ENCODE assay signal across 12 cellular contexts in genomic region chr7:143013897-143014296, GRCh38. TPM values are rescaled to one million over a fixed set of nuclear protein-coding genes. Genes with fewer than 3 reads are reported as not detected.
DNase-seq lines count a peak whose midpoint lies in the region; ATAC-seq and TF ChIP-seq lines count a peak whose summit lies in the region.
"Had no signal": no experiment of that assay in that cellular context is flagged by ENCODE, and none has a peak within 500 bp of the region (broad histone marks: within the 10 kb centered on the region; RNA-seq: fewer than 3 reads in every experiment).

No MANE protein-coding gene starts in this region.

- H3K4me1 ChIP-seq in Karpas-422 (ENCODE audit: low read length) (peaks cover 92% of the 10 kb centered on the region), A673 (ENCODE audit: insufficient read depth, low read length, poor library complexity, severe bottlenecking) (no peaks in the 10 kb centered on the region)

- H4K20me1 ChIP-seq in Karpas-422 (ENCODE audit: insufficient read depth, low read depth, low read length) = no peaks in the 10 kb centered on the region

- H3K36me3 ChIP-seq in Karpas-422 (ENCODE audit: insufficient read depth, low read length) (peaks cover 3% of the 10 kb centered on the region; the same call in 1 of the 2 replicates), A673 (ENCODE audit: insufficient read depth, low read length, poor library complexity, severe bottlenecking) (no peaks in the 10 kb centered on the region)
- H3K36me3 ChIP-seq: lower lobe of right lung had no signal

- BruUV-seq in A673 (replicated peaks; lab: Mats Ljungman, UMichigan) = no TSS peak

- H3K4me2 ChIP-seq in Karpas-422 (ENCODE audit: low read depth, low read length, poor library complexity, severe bottlenecking) = peak overlapping the region; percentile 95

- POLR2A ChIA-PET in AG04449 (lab: Yijun Ruan, JAX) (interaction anchor here (0.7 to 1.3 kb wide), 4 partner anchors 11 to 62 kb away, joined by 3 to 7 read pairs (median 4); no protein-coding TSS in a partner anchor), A673 (lab: Charles Lee; ENCODE audit: low non-redundant PET) (no interaction called here)

- H3K9ac ChIP-seq in Karpas-422 (ENCODE audit: low read length) = peak overlapping the region; percentile 88

- ATAC-seq in GM18502 (IDR thresholded peaks at IDR 0.05; ENCODE audit: poor library complexity, unreplicated experiment) (no peak), GM21390 (IDR thresholded peaks at IDR 0.05; ENCODE audit: unreplicated experiment) (no peak)

- H3K4me3 ChIP-seq in AG04449 (ENCODE audit: low read depth, low read length) (no peak overlapping the region), Karpas-422 (ENCODE audit: low read length) (peak overlapping the region; percentile 67), A673 (ENCODE audit: low read depth, low read length, poor library complexity, severe bottlenecking) (no peak overlapping the region)
- H3K4me3 ChIP-seq: lower lobe of right lung had no signal

- intact Hi-C loops in A673 (cut with micrococcal nuclease; ENCODE audit: unreplicated experiment) = no loop called here

- TF ChIP-seq CTCF in AG04449 (IDR thresholded peaks at IDR 0.05; ENCODE audit: insufficient read depth, low read length, missing control alignments) (no peak), A673 (conservative IDR thresholded peaks at IDR 0.05; ENCODE audit: low read depth, low read length) (no peak)

- H3K79me2 ChIP-seq in Karpas-422 (ENCODE audit: low read length) = no peaks in the 10 kb centered on the region

- no peak overlapping the region for H2AFZ ChIP-seq in Karpas-422 (ENCODE audit: low read length)

- H3K9me2 ChIP-seq in Karpas-422 (replicated peaks; ENCODE audit: insufficient read depth, low read length) = no peaks in the 10 kb centered on the region

- H3K9me3 ChIP-seq in Karpas-422 (ENCODE audit: low read length) (peaks cover 3% of the 10 kb centered on the region; the same call in 1 of the 2 replicates), A673 (ENCODE audit: low read depth, low read length, poor library complexity, severe bottlenecking) (no peaks in the 10 kb centered on the region)
- H3K9me3 ChIP-seq: lower lobe of right lung had no signal

- H3K27me3 ChIP-seq in Karpas-422 (ENCODE audit: low read length) (no peaks in the 10 kb centered on the region), A673 (replicated peaks; ENCODE audit: insufficient read depth, low read depth, low read length, poor library complexity) (peaks cover 3% of the 10 kb centered on the region)

- CTCF ChIA-PET in AG04449 (lab: Yijun Ruan, JAX) = interaction anchor here (0.7 to 26.4 kb wide), 5 partner anchors 10 to 601 kb away, joined by 3 to 885 read pairs (median 3); partner anchors contain the start of gene TAS2R40
- CTCF ChIA-PET in A673 (lab: Charles Lee) = no interaction called here

- H3K27ac ChIP-seq in Karpas-422 (ENCODE audit: low read length) (peak overlapping the region; percentile 99), caudate nucleus (ENCODE audit: low read depth, low read length) (peak overlapping the region; percentile 52), A673 (ENCODE audit: low read depth, low read length, poor library complexity, severe bottlenecking) (no peak overlapping the region)
- H3K27ac ChIP-seq: C4-2B, lower lobe of right lung had no signal

- peak; percentile 46 for DNase-seq in AG04449 (ENCODE audit: low read depth, low spot score)
- no peak for DNase-seq in Karpas-422
- peak in 1 of 61 donors; percentile 37 for DNase-seq in caudate nucleus (lab: John Stamatoyannopoulos, UW)
- DNase-seq in myocyte (ENCODE audit: low read depth) = peak; percentile 72
- no peak for DNase-seq in A673 (ENCODE audit: low spot score)
- DNase-seq in midbrain (lab: John Stamatoyannopoulos, UW) = no peak
- DNase-seq: lower lobe of right lung, SHP77 treated with DMSO at 0.1 percent for 48 hours, small intestine had no signal

RNA-seq across cellular contexts. Expression of gene OR9A2, which starts 13.0 kb away (rescaled TPM):
- total RNA-seq in Karpas-422 (2014; rRNA removed; shearing (Covaris generic); ENCODE audit: low replicate concordance) = not detected in 2 replicates
- total RNA-seq in myocyte = not detected in 2 replicates
- polyA plus RNA-seq in myocyte (2012) = not detected
- total RNA-seq in A673 (2021) = not detected in 2 replicates
- total RNA-seq: lower lobe of right lung had no signal
- polyA plus RNA-seq: small intestine had no signal

RNA-seq across cellular contexts. Expression of gene OR6V1, which starts 38.2 kb away (rescaled TPM):
- not detected in 2 replicates for total RNA-seq in Karpas-422 (2014; rRNA removed; shearing (Covaris generic); ENCODE audit: low replicate concordance)
- not detected in 2 replicates for total RNA-seq in myocyte
- not detected for polyA plus RNA-seq in myocyte (2012)
- total RNA-seq in A673 (2021) = not detected in 2 replicates
- total RNA-seq: lower lobe of right lung had no signal
- polyA plus RNA-seq: small intestine had no signal

RNA-seq across cellular contexts. Expression of gene KEL, which starts 51.7 kb away (rescaled TPM):
- 0.36 TPM in 1 of 2 replicates, not detected in the other for total RNA-seq in Karpas-422 (2014; rRNA removed; shearing (Covaris generic); ENCODE audit: low replicate concordance)
- total RNA-seq in myocyte = not detected in 2 replicates
- polyA plus RNA-seq in myocyte (2012) = 0.24 TPM
- not detected in 2 replicates for total RNA-seq in A673 (2021)

Comparison
In these comparisons a context has a peak if more than half of its experiments do, and no peak if none do; other contexts are left out.
1. DNase-seq: peak in AG04449 (single experiment) and myocyte (single experiment); none in Karpas-422 (single experiment), A673 (single experiment) and midbrain (single experiment).